ENCODE assay signal across 33 cellular contexts in genomic region chr6:100506651-100507050, GRCh38. TPM values are rescaled to one million over a fixed set of nuclear protein-coding genes. Genes with fewer than 3 reads are reported as not detected.
A peak's percentile ranks its signal among the peaks of the same experiment; 100 is the strongest.
DNase-seq lines count a peak whose midpoint lies in the region; ATAC-seq, FAIRE-seq and TF ChIP-seq lines count a peak whose summit lies in the region.
"Had no signal": no experiment of that assay in that cellular context is flagged by ENCODE, and none has a peak within 500 bp of the region (broad histone marks: within the 10 kb centered on the region; RNA-seq: fewer than 3 reads in every experiment).

No MANE protein-coding gene starts in this region.

- no peak overlapping the region for H3K4me2 ChIP-seq in K562 (ENCODE audit: insufficient read depth, low read length)
- H3K4me2 ChIP-seq in GM23248 (ENCODE audit: unreplicated experiment) = no peak overlapping the region
- H3K4me2 ChIP-seq: BLaER1 treated with 17β-estradiol and CSF1 and Interleukin-3, amounts not matched to agents 10 nM and 100 nM; KMS-11; SK-N-SH had no signal

- DNase-seq in M059J (ENCODE audit: low read depth) = peak; percentile 62
- no peak for DNase-seq in K562 (ENCODE audit: extremely low read depth in 1 of 4, low spot score in 3 of 4)
- peak; percentile 27 for DNase-seq in fibroblast of villous mesenchyme (ENCODE audit: low read depth)
- DNase-seq in skeletal muscle cell (ENCODE audit: low read depth) = peak; percentile 56
- DNase-seq in islet precursor cell = no peak
- DNase-seq in GM23248 = no peak
- no peak for DNase-seq in posterior cingulate gyrus
- DNase-seq: activated CD4-positive, alpha-beta T cell treated with anti-CD3 and anti-CD28 coated beads, Interleukin-2, amount 50 U/mL, for 48 hours; activated gamma-delta T cell treated with Interleukin-2 at 50 U/mL for 16 hours; activated naive CD8-positive, alpha-beta T cell treated with anti-CD3 and anti-CD28 coated beads, Interleukin-2, amount 10 ng/mL, durations not matched to agents 7 days and 5 days; activated T-cell treated with anti-CD3 and anti-CD28 coated beads, Interleukin-2, amount 50 U/mL, for 48 hours; body of pancreas; cerebellar nuclear complex; dorsolateral prefrontal cortex; GOT3; kidney glomerular epithelial cell; MM.1S; mucosa of descending colon; natural killer cell; NCI-H2029 treated with DMSO at 0.1 percent for 48 hours; NCI-H526; NK-92 treated with Interleukin-12 subunit alpha and Interleukin-12 subunit beta, amount 100 ng/mL, for 24 hours; SK-N-SH; small intestine; stimulated activated naive B cell treated with anti-CD40 and anti-IgM and Interleukin-4, amounts not matched to agents 10 μg/mL and 1 μg/mL and 100 μg/mL, for 72 hours; upper lobe of right lung had no signal

- TF ChIP-seq POLR2A in K562 (conservative IDR thresholded peaks at IDR 0.05) = 0 out of 2 replicates have a peak, but pooled peaks have one; percentile 16

- BruUV-seq in K562 (replicated peaks; lab: Mats Ljungman, UMichigan) = no TSS peak

- H3K9me2 ChIP-seq in GM23248 (ENCODE audit: insufficient read depth) = no peaks in the 10 kb centered on the region
- H3K9me2 ChIP-seq: SK-N-SH had no signal

- H3K4me1 ChIP-seq in K562 (replicated peaks in 1 of 2; ENCODE audit: control insufficient read depth in 2 of 2, insufficient read depth in 2 of 2, low read length in 2 of 2) = no peaks in the 10 kb centered on the region
- peaks cover 44% of the 10 kb centered on the region for H3K4me1 ChIP-seq in GM23248 (ENCODE audit: insufficient read depth)
- H3K4me1 ChIP-seq: BLaER1 treated with 17β-estradiol and CSF1 and Interleukin-3, amounts not matched to agents 10 nM and 100 nM; body of pancreas; upper lobe of right lung had no signal

- ATAC-seq in K562 (no peak), HG03565 (IDR thresholded peaks at IDR 0.05; ENCODE audit: unreplicated experiment) (no peak)
- ATAC-seq: activated CD4-positive, CD25-positive, alpha-beta regulatory T cell treated with anti-CD3 and anti-CD28 coated beads, Interleukin-2, amount 50 U/mL, for 24 hours; body of pancreas; mucosa of descending colon; natural killer cell; Right ventricle myocardium inferior; stimulated activated naive B cell treated with anti-CD40 and anti-IgM and Interleukin-4, amounts not matched to agents 10 μg/mL and 1 μg/mL and 100 μg/mL, for 72 hours; upper lobe of right lung had no signal

- 84% methylated on average over 2 of the region's 2 CpGs for WGBS in K562 (ENCODE audit: insufficient coverage, low coverage, missing lambda C conversion rate)
- WGBS in GM23248 (ENCODE audit: low coverage in 1 of 2, low lambda C conversion rate in 2 of 2, missing lambda C conversion rate in 2 of 2), 2 experiments = 96 to 100% methylated on average over 2 of the region's 2 CpGs

- H2AFZ ChIP-seq in K562 (ENCODE audit: low read depth, low read length) (no peak overlapping the region), GM23248 (no peak overlapping the region)

- no peak for TF ChIP-seq RAD21 in K562 (CRISPR knock-in tag; conservative IDR thresholded peaks at IDR 0.05 in 1 of 2, IDR thresholded peaks at IDR 0.05 in 1 of 2)

- H4K20me1 ChIP-seq in K562 (replicated peaks; ENCODE audit: control insufficient read depth, insufficient read depth, low read length) (no peaks in the 10 kb centered on the region), GM23248 (ENCODE audit: insufficient read depth) (no peaks in the 10 kb centered on the region)
- H4K20me1 ChIP-seq: BLaER1 treated with 17β-estradiol and CSF1 and Interleukin-3, amounts not matched to agents 10 nM and 100 nM had no signal

- TF ChIP-seq CTCF in K562 (IDR thresholded peaks at IDR 0.05 in 2 of 3, conservative IDR thresholded peaks at IDR 0.05 in 1 of 3; ENCODE audit: insufficient read depth in 2 of 3, low read depth in 1 of 3, low read length in 3 of 3) (no peak), fibroblast of villous mesenchyme (IDR thresholded peaks at IDR 0.05; ENCODE audit: insufficient read depth, low read depth, low read length) (no peak)

- in situ Hi-C loops in K562 (cut with MboI) = no loop called here
- in situ Hi-C loops in GM23248 (cut with MboI) = no loop called here

- no peak for TF ChIP-seq EP300 in K562 (IDR thresholded peaks at IDR 0.05; ENCODE audit: low read length)

- POLR2A ChIA-PET in K562 (lab: Yijun Ruan, JAX) = no interaction called here

- CTCF ChIA-PET in K562 (lab: Yijun Ruan, JAX; ENCODE audit: low intra/inter-chr PET ratio) = no interaction called here

- H3F3A ChIP-seq in GM23248 (ENCODE audit: insufficient read depth) = peaks cover 53% of the 10 kb centered on the region

- H3K9me3 ChIP-seq in K562 (replicated peaks; ENCODE audit: control insufficient read depth, insufficient read depth, low read depth, low read length) = no peaks in the 10 kb centered on the region
- no peaks in the 10 kb centered on the region for H3K9me3 ChIP-seq in GM23248 (ENCODE audit: low read depth)
- H3K9me3 ChIP-seq: BLaER1 treated with 17β-estradiol and CSF1 and Interleukin-3, amounts not matched to agents 10 nM and 100 nM; body of pancreas; mucosa of descending colon; SK-N-SH; upper lobe of right lung had no signal

- H3K9me1 ChIP-seq in K562 (ENCODE audit: control insufficient read depth, insufficient read depth, low read length) = no peaks in the 10 kb centered on the region

- H3K36me3 ChIP-seq in K562 (ENCODE audit: control insufficient read depth, insufficient read depth, low read length) (peaks cover 14% of the 10 kb centered on the region; the same call in 1 of the 3 replicates), GM23248 (ENCODE audit: low read depth) (peaks cover 35% of the 10 kb centered on the region)

- H3K79me2 ChIP-seq in K562 (ENCODE audit: control insufficient read depth, insufficient read depth, low read length) (no peaks in the 10 kb centered on the region), GM23248 (ENCODE audit: insufficient read depth) (no peaks in the 10 kb centered on the region)

- intact Hi-C loops in K562 (cut with micrococcal nuclease) (no loop called here), posterior cingulate gyrus (cut with DNase I) (no loop called here)

- no peak overlapping the region for H3K9ac ChIP-seq in K562 (ENCODE audit: insufficient read depth in 1 of 2, low read depth in 2 of 2, low read length in 2 of 2)
- H3K9ac ChIP-seq in GM23248 = no peak overlapping the region
- H3K9ac ChIP-seq: BLaER1 treated with 17β-estradiol and CSF1 and Interleukin-3, amounts not matched to agents 10 nM and 100 nM; KMS-11; SK-N-SH had no signal

- H3K4me3 ChIP-seq in K562 (no peak overlapping the region), fibroblast of villous mesenchyme (ENCODE audit: low read depth, low read length) (no peak overlapping the region), skeletal muscle cell (ENCODE audit: low read depth, low read length) (no peak overlapping the region), GM23248 (no peak overlapping the region)
- H3K4me3 ChIP-seq: BLaER1 treated with 17β-estradiol and CSF1 and Interleukin-3, amounts not matched to agents 10 nM and 100 nM; body of pancreas; dorsolateral prefrontal cortex; lung; mucosa of descending colon; upper lobe of right lung had no signal

- H3K27ac ChIP-seq in K562 (ENCODE audit: extremely low read depth, low read depth, low read length) = no peak overlapping the region
- no peak overlapping the region for H3K27ac ChIP-seq in GM23248
- H3K27ac ChIP-seq: BLaER1 treated with 17β-estradiol and CSF1 and Interleukin-3, amounts not matched to agents 10 nM and 100 nM; body of pancreas; dorsolateral prefrontal cortex; KMS-11; upper lobe of right lung had no signal

- no peaks in the 10 kb centered on the region for H3K27me3 ChIP-seq in K562 (ENCODE audit: control insufficient read depth in 2 of 2, insufficient read depth in 2 of 2, low read length in 2 of 2)
- H3K27me3 ChIP-seq in GM23248 (replicated peaks; ENCODE audit: insufficient read depth) = no peaks in the 10 kb centered on the region
- H3K27me3 ChIP-seq: BLaER1 treated with 17β-estradiol and CSF1 and Interleukin-3, amounts not matched to agents 10 nM and 100 nM; body of pancreas; upper lobe of right lung had no signal

- FAIRE-seq in K562 (lab: Jason Lieb, UNC) = no peak
- FAIRE-seq: G401.6, small intestine had no signal

TF ChIP-seq in K562, 482 proteins besides CTCF, POLR2A, EP300 and RAD21 (continues in another document):
- TF ChIP-seq MAX (CRISPR knock-in tag; IDR thresholded peaks at IDR 0.05) (no peak), RFX7 (CRISPR knock-in tag; IDR thresholded peaks at IDR 0.05) (no peak), FUS (optimal IDR thresholded peaks at IDR 0.05; ENCODE audit: low read depth, low read length) (no peak), FOS (IDR thresholded peaks at IDR 0.05; ENCODE audit: extremely low read depth, insufficient read length) (no peak), CHD4 (IDR thresholded peaks at IDR 0.05; ENCODE audit: insufficient read depth, insufficient replicate concordance, low read depth, low read length, poor library complexity, severe bottlenecking) (no peak), ZNF274 (IDR thresholded peaks at IDR 0.05; ENCODE audit: borderline replicate concordance, low read depth, low read length) (no peak), NFATC3 (IDR thresholded peaks at IDR 0.05) (no peak), HMG20B (CRISPR knock-in tag; IDR thresholded peaks at IDR 0.05) (no peak)

RNA-seq across cellular contexts. Expression of gene SIM1, which starts 41.9 kb away (rescaled TPM):
- total RNA-seq in M059J (2014; rRNA removed; shearing (Covaris generic)) = 6.0 and 7.8 TPM in 2 replicates
- total RNA-seq in K562 (2011; cell fraction: chromatin; rRNA removed; ENCODE audit: low replicate concordance) = not detected in 2 replicates
- total RNA-seq in K562 (2011; cell fraction: nucleolus; rRNA removed) = not detected in 2 replicates
- total RNA-seq in K562 (2011; cell fraction: nucleoplasm; rRNA removed) = not detected in 2 replicates
- total RNA-seq in K562 (2014; rRNA removed) (not detected in 2 replicates), K562 (2014; rRNA removed; fragmentation: Illumina TruSeq; extraction: Trizol) (not detected in 2 replicates), K562 (2015; rRNA removed; fragmentation: Illumina TruSeq; extraction: Trizol) (not detected in 2 replicates), K562 (2021) (not detected in 2 replicates), fibroblast of villous mesenchyme (not detected in 2 replicates)
- polyA plus RNA-seq in K562 (2011; rRNA removed) (not detected in 2 replicates), K562 (2014; fragmentation: Illumina TruSeq; extraction: Trizol) (not detected in 2 replicates), K562 (2014; fragmentation: Nextera tagmentation; extraction: Ambion mirVana) (not detected), K562 (2014; rRNA removed) (not detected in 2 replicates), GM23248 (2016; fragmentation: Nextera tagmentation; extraction: Ambion mirVana) (1.2 and 1.5 TPM in 2 replicates)
- not detected in 2 replicates for polyA plus RNA-seq in K562 (2011; cell fraction: cytosol; rRNA removed)
- not detected in 2 replicates for polyA plus RNA-seq in K562 (2011; cell fraction: nucleus; rRNA removed)
- not detected in 2 replicates for polyA plus RNA-seq in K562 (2012)
- polyA minus RNA-seq in K562 (2011; rRNA and poly(A)+ RNA removed) = not detected in 2 replicates
- not detected in 2 replicates for polyA minus RNA-seq in K562 (2011; cell fraction: cytosol; rRNA and poly(A)+ RNA removed)
- not detected in 2 replicates for polyA minus RNA-seq in K562 (2011; cell fraction: nucleus; rRNA and poly(A)+ RNA removed)
- 1.6 and 4.9 TPM in 2 replicates for total RNA-seq in GM23248 (2014; rRNA removed; shearing (Covaris generic))
- total RNA-seq: activated naive CD8-positive, alpha-beta T cell treated with anti-CD3 and anti-CD28 coated beads, Interleukin-2, amount 10 ng/mL, durations not matched to agents 7 days and 5 days; dorsolateral prefrontal cortex; lung; mucosa of descending colon; natural killer cell; Right ventricle myocardium inferior; upper lobe of right lung had no signal
- polyA plus RNA-seq: lung, SK-N-SH, small intestine had no signal

Comparison
In these comparisons a context has a peak if more than half of its experiments do, and no peak if none do; other contexts are left out.
1. DNase-seq: peak in M059J (single experiment), fibroblast of villous mesenchyme (single experiment) and skeletal muscle cell (single experiment); none in K562 (0 of 4), islet precursor cell (single experiment), GM23248 (single experiment) and posterior cingulate gyrus (0 of 10).